Comparison of ENCODE assay signal across 8 cellular contexts in genomic region chrX:2692221-2693122, GRCh38. TPM values are rescaled to one million over a fixed set of nuclear protein-coding genes. Genes with fewer than 3 reads are reported as not detected.
DNase-seq lines count a peak whose midpoint lies in the region; ATAC-seq and TF ChIP-seq lines count a peak whose summit lies in the region.

No MANE protein-coding gene starts in this region.

- no peak for ATAC-seq in HG03280 (IDR thresholded peaks at IDR 0.05; ENCODE audit: unreplicated experiment)
- no peak for ATAC-seq in GM19463 (IDR thresholded peaks at IDR 0.05; ENCODE audit: unreplicated experiment)

- H3K9me3 ChIP-seq in tibial artery: no peaks in the 10 kb centered on the region

- H3K27me3 Mint-ChIP-seq in brain: peaks cover 32% of the 10 kb centered on the region

- H3K4me1 Mint-ChIP-seq in brain: peaks cover 56% of the 10 kb centered on the region

- peaks cover 0 to 3% (median 0%) of the 10 kb centered on the region in 5 experiments for H3K9me3 Mint-ChIP-seq in brain

- H3K36me3 Mint-ChIP-seq in brain: peaks cover 6% of the 10 kb centered on the region

- H3K4me1 ChIP-seq in tibial artery: peaks cover 0 to 56% (median 47%) of the 10 kb centered on the region in 4 donors

- intact Hi-C loops in tibial artery (cut with DNase I; ENCODE audit: low total_unique reads): no loop called here

- no peaks in the 10 kb centered on the region for H3K27me3 ChIP-seq in tibial artery

- TF ChIP-seq CTCF in brain (conservative IDR thresholded peaks at IDR 0.05) (no peak), tibial artery (IDR thresholded peaks at IDR 0.05) (no peak)

- peak overlapping the region; percentile 90 to 98 (median 95) for H3K4me3 Mint-ChIP-seq in brain

- DNase-seq in stimulated activated CD4-positive, alpha-beta T cell treated with anti-CD3 and anti-CD28 coated beads, Interleukin-4, amount 100 ng/mL, for 24 hours: peak; percentile 36
- no peak for DNase-seq in stimulated activated CD4-positive, alpha-beta T cell treated with anti-CD3 and anti-CD28 coated beads, Interleukin-1b, Interleukin-23, amount 100 ng/mL, for 48 hours
- DNase-seq in left kidney (ENCODE audit: low read depth, low spot score): peak; percentile 48
- DNase-seq in tibial artery: peak in 1 of 2 donors; percentile 77
- no peak for DNase-seq in HPDE6-E6E7 (ENCODE audit: extremely low spot score)

- H3K27ac ChIP-seq in tibial artery: peak overlapping the region; percentile 83 to 89

- H3K27ac Mint-ChIP-seq in brain: peak overlapping the region; percentile 76 to 90 (median 87)

- H3K36me3 ChIP-seq in tibial artery: no peaks in the 10 kb centered on the region

- peak overlapping the region; percentile 66 to 91 for H3K4me3 ChIP-seq in tibial artery

RNA-seq across cellular contexts. Expression of gene CD99, which starts 1.4 kb away (rescaled TPM):
- polyA plus RNA-seq in brain (ENCODE audit: insufficient read depth, low read depth, low replicate concordance): 51.5 TPM

RNA-seq across cellular contexts. Expression of gene XG, which starts 59.4 kb away (rescaled TPM):
- not detected for polyA plus RNA-seq in brain (ENCODE audit: insufficient read depth, low read depth, low replicate concordance)

Comparison
In these comparisons a context has a peak if more than half of its experiments do, and no peak if none do; other contexts are left out.
1. DNase-seq: peak in stimulated activated CD4-positive, alpha-beta T cell treated with anti-CD3 and anti-CD28 coated beads, Interleukin-4, amount 100 ng/mL, for 24 hours (single experiment) and left kidney (single experiment); none in stimulated activated CD4-positive, alpha-beta T cell treated with anti-CD3 and anti-CD28 coated beads, Interleukin-1b, Interleukin-23, amount 100 ng/mL, for 48 hours (single experiment) and HPDE6-E6E7 (single experiment).